Comparison of ENCODE assay signal across 1 cellular context in genomic region chr6:152981989-152982767, GRCh38.
TF ChIP-seq lines count a peak whose summit lies in the region.

No MANE protein-coding gene starts in this region.

TF ChIP-seq in HepG2, 621 proteins besides CTCF, POLR2A, EP300 and RAD21 (continues in another document):
- TF ChIP-seq ZNF781 (CRISPR knock-in tag; IDR thresholded peaks at IDR 0.05; ENCODE audit: borderline replicate concordance, not compliant biosample characterization) (peak; percentile 8), ZNF589 (CRISPR knock-in tag; conservative IDR thresholded peaks at IDR 0.05) (peak; percentile 53; the same call in 1 of the 2 replicates), NKX3-1 (CRISPR knock-in tag; IDR thresholded peaks at IDR 0.05) (no peak), ZC3H13 (CRISPR knock-in tag; IDR thresholded peaks at IDR 0.05) (peak; percentile 21; the same call in 1 of the 2 replicates), IRF1 (CRISPR knock-in tag; IDR thresholded peaks at IDR 0.05; ENCODE audit: low read depth) (no peak), ZNF136 (CRISPR knock-in tag; IDR thresholded peaks at IDR 0.05; ENCODE audit: low read depth) (no peak), ZBTB3 (CRISPR knock-in tag; IDR thresholded peaks at IDR 0.05; ENCODE audit: borderline replicate concordance, low read depth) (0 out of 2 replicates have a peak, but pooled peaks have one; percentile 10), NPAS2 (CRISPR knock-in tag; IDR thresholded peaks at IDR 0.05; ENCODE audit: borderline replicate concordance) (no peak), ZNF414 (CRISPR knock-in tag; IDR thresholded peaks at IDR 0.05) (0 out of 2 replicates have a peak, but pooled peaks have one; percentile 38), HNRNPK (IDR thresholded peaks at IDR 0.05; ENCODE audit: low read depth, low read length, poor library complexity, severe bottlenecking) (peak; percentile 59), GABPB1 (CRISPR knock-in tag; IDR thresholded peaks at IDR 0.05) (no peak), HNF1A (IDR thresholded peaks at IDR 0.05; ENCODE audit: low read depth) (no peak), HNF1A (CRISPR knock-in tag; IDR thresholded peaks at IDR 0.05; ENCODE audit: borderline replicate concordance) (0 out of 2 replicates have a peak, but pooled peaks have one; percentile 4), ZNF784 (CRISPR knock-in tag; IDR thresholded peaks at IDR 0.05; ENCODE audit: borderline replicate concordance) (peak; percentile 15; the same call in 1 of the 2 replicates), KLF9 (CRISPR knock-in tag; IDR thresholded peaks at IDR 0.05; ENCODE audit: low read depth) (no peak), ZIK1 (CRISPR knock-in tag; IDR thresholded peaks at IDR 0.05; ENCODE audit: borderline replicate concordance, low read depth) (peak; percentile 3; the same call in 1 of the 2 replicates), FOXO4 (CRISPR knock-in tag; conservative IDR thresholded peaks at IDR 0.05) (0 out of 2 replicates have a peak, but pooled peaks have one; percentile 54), TMF1 (CRISPR knock-in tag; IDR thresholded peaks at IDR 0.05; ENCODE audit: low read depth) (0 out of 2 replicates have a peak, but pooled peaks have one; percentile 2), ZNF780A (CRISPR knock-in tag; IDR thresholded peaks at IDR 0.05) (peak; percentile 5; the same call in 1 of the 2 replicates), ZNF558 (CRISPR knock-in tag; IDR thresholded peaks at IDR 0.05; ENCODE audit: borderline replicate concordance) (peak; percentile 60; the same call in 1 of the 2 replicates), ZBTB34 (CRISPR knock-in tag; IDR thresholded peaks at IDR 0.05) (0 out of 2 replicates have a peak, but pooled peaks have one; percentile 17), ZNF691 (CRISPR knock-in tag; IDR thresholded peaks at IDR 0.05; ENCODE audit: borderline replicate concordance, low read depth) (no peak), ZNF20 (CRISPR knock-in tag; IDR thresholded peaks at IDR 0.05) (no peak), HOMEZ (CRISPR knock-in tag; IDR thresholded peaks at IDR 0.05; ENCODE audit: low read depth) (no peak), ZNF740 (CRISPR knock-in tag; IDR thresholded peaks at IDR 0.05) (0 out of 2 replicates have a peak, but pooled peaks have one; percentile 26), ZNF430 (CRISPR knock-in tag; IDR thresholded peaks at IDR 0.05) (0 out of 2 replicates have a peak, but pooled peaks have one; percentile 44), SMARCC2 (IDR thresholded peaks at IDR 0.05) (no peak), SNAPC4 (CRISPR knock-in tag; IDR thresholded peaks at IDR 0.05) (no peak; the same call in 1 of the 2 replicates)
